In the genomic region with DNA sequence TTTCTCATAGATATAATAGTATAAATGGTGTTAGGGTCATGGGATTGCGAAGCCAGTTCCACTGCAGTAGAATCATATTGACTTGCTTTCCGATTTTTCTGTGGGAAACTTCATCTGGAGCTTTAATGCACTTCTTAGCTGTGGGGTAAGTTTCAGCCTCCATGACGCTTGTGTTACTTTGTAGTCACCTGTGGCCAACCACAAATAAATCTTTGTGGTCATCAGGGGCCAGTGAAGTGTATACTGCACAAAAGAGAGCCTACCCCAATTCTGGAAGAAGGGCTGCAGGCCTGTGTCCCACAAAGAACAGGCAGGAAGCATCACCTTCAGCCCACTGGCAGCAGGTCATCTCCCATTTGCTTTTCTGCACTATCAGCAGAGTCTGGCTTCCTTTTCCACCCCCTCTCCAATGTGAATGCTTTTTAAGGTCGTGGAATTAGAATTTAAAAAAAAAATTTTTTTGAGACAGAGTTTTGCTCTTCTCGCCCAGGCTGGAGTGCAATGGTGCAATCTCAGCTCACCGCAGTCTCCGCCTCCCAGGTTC, we compare ENCODE assay signal across 1 cellular context.
TF ChIP-seq lines count a peak whose summit lies in the region.

No MANE protein-coding gene starts in this region.

TF ChIP-seq in GM12878, 131 proteins besides CTCF, POLR2A, EP300 and RAD21 (continued from another document):
- TF ChIP-seq, protein P1, sequence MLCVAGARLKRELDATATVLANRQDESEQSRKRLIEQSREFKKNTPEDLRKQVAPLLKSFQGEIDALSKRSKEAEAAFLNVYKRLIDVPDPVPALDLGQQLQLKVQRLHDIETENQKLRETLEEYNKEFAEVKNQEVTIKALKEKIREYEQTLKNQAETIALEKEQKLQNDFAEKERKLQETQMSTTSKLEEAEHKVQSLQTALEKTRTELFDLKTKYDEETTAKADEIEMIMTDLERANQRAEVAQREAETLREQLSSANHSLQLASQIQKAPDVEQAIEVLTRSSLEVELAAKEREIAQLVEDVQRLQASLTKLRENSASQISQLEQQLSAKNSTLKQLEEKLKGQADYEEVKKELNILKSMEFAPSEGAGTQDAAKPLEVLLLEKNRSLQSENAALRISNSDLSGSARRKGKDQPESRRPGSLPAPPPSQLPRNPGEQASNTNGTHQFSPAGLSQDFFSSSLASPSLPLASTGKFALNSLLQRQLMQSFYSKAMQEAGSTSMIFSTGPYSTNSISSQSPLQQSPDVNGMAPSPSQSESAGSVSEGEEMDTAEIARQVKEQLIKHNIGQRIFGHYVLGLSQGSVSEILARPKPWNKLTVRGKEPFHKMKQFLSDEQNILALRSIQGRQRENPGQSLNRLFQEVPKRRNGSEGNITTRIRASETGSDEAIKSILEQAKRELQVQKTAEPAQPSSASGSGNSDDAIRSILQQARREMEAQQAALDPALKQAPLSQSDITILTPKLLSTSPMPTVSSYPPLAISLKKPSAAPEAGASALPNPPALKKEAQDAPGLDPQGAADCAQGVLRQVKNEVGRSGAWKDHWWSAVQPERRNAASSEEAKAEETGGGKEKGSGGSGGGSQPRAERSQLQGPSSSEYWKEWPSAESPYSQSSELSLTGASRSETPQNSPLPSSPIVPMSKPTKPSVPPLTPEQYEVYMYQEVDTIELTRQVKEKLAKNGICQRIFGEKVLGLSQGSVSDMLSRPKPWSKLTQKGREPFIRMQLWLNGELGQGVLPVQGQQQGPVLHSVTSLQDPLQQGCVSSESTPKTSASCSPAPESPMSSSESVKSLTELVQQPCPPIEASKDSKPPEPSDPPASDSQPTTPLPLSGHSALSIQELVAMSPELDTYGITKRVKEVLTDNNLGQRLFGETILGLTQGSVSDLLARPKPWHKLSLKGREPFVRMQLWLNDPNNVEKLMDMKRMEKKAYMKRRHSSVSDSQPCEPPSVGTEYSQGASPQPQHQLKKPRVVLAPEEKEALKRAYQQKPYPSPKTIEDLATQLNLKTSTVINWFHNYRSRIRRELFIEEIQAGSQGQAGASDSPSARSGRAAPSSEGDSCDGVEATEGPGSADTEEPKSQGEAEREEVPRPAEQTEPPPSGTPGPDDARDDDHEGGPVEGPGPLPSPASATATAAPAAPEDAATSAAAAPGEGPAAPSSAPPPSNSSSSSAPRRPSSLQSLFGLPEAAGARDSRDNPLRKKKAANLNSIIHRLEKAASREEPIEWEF (IDR thresholded peaks at IDR 0.05; ENCODE audit: insufficient replicate concordance, low read depth, low read length) = peak; percentile 37
- peak; percentile 36 for TF ChIP-seq SP1 (IDR thresholded peaks at IDR 0.05; ENCODE audit: low read depth, low read length)
- TF ChIP-seq TBL1XR1 (IDR thresholded peaks at IDR 0.05; ENCODE audit: low read depth, low read length) = no peak
- no peak for TF ChIP-seq TAF1 (IDR thresholded peaks at IDR 0.05; ENCODE audit: borderline replicate concordance, low read depth, low read length)
- peak; percentile 37; the same call in 1 of the 2 replicates for TF ChIP-seq CHD2 (IDR thresholded peaks at IDR 0.05; ENCODE audit: borderline replicate concordance, low read depth, low read length)
- no peak for TF ChIP-seq CBX3 (IDR thresholded peaks at IDR 0.05; ENCODE audit: borderline replicate concordance, low read depth)
- TF ChIP-seq SIX5 (IDR thresholded peaks at IDR 0.05; ENCODE audit: low read depth, low read length, severe bottlenecking) = no peak
- peak; percentile 91 for TF ChIP-seq EED (IDR thresholded peaks at IDR 0.05; ENCODE audit: low read depth)
- TF ChIP-seq IRF4 (IDR thresholded peaks at IDR 0.05; ENCODE audit: low read depth, low read length) = peak; percentile 36; the same call in 1 of the 2 replicates
- no peak for TF ChIP-seq ZSCAN29 (IDR thresholded peaks at IDR 0.05)
- TF ChIP-seq BHLHE40 (IDR thresholded peaks at IDR 0.05; ENCODE audit: borderline replicate concordance in 1 of 2, low read depth in 2 of 2, low read length in 1 of 2) = peak; percentile 59; a peak in 3 of 4 replicates
- peak; percentile 58; the same call in 1 of the 2 replicates for TF ChIP-seq CREB1 (IDR thresholded peaks at IDR 0.05; ENCODE audit: low read depth)
- no peak for TF ChIP-seq SMAD5 (IDR thresholded peaks at IDR 0.05; ENCODE audit: low read depth)
- TF ChIP-seq TCF12 (IDR thresholded peaks at IDR 0.05; ENCODE audit: low read depth, low read length) = peak; percentile 48; the same call in 1 of the 2 replicates
- TF ChIP-seq, protein P2, sequence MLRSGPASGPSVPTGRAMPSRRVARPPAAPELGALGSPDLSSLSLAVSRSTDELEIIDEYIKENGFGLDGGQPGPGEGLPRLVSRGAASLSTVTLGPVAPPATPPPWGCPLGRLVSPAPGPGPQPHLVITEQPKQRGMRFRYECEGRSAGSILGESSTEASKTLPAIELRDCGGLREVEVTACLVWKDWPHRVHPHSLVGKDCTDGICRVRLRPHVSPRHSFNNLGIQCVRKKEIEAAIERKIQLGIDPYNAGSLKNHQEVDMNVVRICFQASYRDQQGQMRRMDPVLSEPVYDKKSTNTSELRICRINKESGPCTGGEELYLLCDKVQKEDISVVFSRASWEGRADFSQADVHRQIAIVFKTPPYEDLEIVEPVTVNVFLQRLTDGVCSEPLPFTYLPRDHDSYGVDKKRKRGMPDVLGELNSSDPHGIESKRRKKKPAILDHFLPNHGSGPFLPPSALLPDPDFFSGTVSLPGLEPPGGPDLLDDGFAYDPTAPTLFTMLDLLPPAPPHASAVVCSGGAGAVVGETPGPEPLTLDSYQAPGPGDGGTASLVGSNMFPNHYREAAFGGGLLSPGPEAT (IDR thresholded peaks at IDR 0.05; ENCODE audit: low read depth) = peak; percentile 40; the same call in 1 of the 2 replicates
- peak; percentile 40; the same call in 1 of the 2 replicates for TF ChIP-seq TCF7 (IDR thresholded peaks at IDR 0.05; ENCODE audit: borderline replicate concordance)
- TF ChIP-seq ZBED1 (IDR thresholded peaks at IDR 0.05; ENCODE audit: borderline replicate concordance) = no peak
- TF ChIP-seq NFIC (IDR thresholded peaks at IDR 0.05; ENCODE audit: low read depth, low read length) = peak; percentile 85; the same call in 1 of the 2 replicates
- peak; percentile 87 for TF ChIP-seq CBFB (IDR thresholded peaks at IDR 0.05; ENCODE audit: low read depth)
- TF ChIP-seq CEBPB (IDR thresholded peaks at IDR 0.05; ENCODE audit: borderline replicate concordance in 1 of 2, low read depth in 2 of 2, low read length in 2 of 2) = no peak
- no peak for TF ChIP-seq ZNF217 (IDR thresholded peaks at IDR 0.05)
- TF ChIP-seq MEF2A (IDR thresholded peaks at IDR 0.05; ENCODE audit: insufficient read depth, low read depth, low read length) = no peak
- peak; percentile 84 for TF ChIP-seq CREM (IDR thresholded peaks at IDR 0.05; ENCODE audit: low read depth)
- peak; percentile 78 for TF ChIP-seq IKZF1 (conservative IDR thresholded peaks at IDR 0.05)
- peak; percentile 68; the same call in 1 of the 2 replicates for TF ChIP-seq DPF2 (IDR thresholded peaks at IDR 0.05)
- TF ChIP-seq ASH2L (IDR thresholded peaks at IDR 0.05; ENCODE audit: borderline replicate concordance, low read depth) = no peak
- TF ChIP-seq SREBF2 (IDR thresholded peaks at IDR 0.05; ENCODE audit: low read length) = no peak
- TF ChIP-seq MTA2 (IDR thresholded peaks at IDR 0.05; ENCODE audit: low read depth) = peak; percentile 72; the same call in 1 of the 2 replicates
- peak; percentile 43 for TF ChIP-seq JUNB (IDR thresholded peaks at IDR 0.05)
- no peak for TF ChIP-seq TARDBP (IDR thresholded peaks at IDR 0.05; ENCODE audit: borderline replicate concordance)
- no peak for TF ChIP-seq KAT2A (conservative IDR thresholded peaks at IDR 0.05; ENCODE audit: control insufficient read depth, low read depth, low read length)
- peak; percentile 79; the same call in 1 of the 3 replicates for TF ChIP-seq POU2F2 (IDR thresholded peaks at IDR 0.05; ENCODE audit: borderline replicate concordance, low read depth, low read length)
- no peak for TF ChIP-seq NRF1 (conservative IDR thresholded peaks at IDR 0.05; ENCODE audit: low read depth, low read length)
- 0 out of 2 replicates have a peak, but pooled peaks have one; percentile 15 for TF ChIP-seq PML (IDR thresholded peaks at IDR 0.05; ENCODE audit: low read length)
